13 cellular contexts compared by ENCODE assay signal in the genomic region with DNA sequence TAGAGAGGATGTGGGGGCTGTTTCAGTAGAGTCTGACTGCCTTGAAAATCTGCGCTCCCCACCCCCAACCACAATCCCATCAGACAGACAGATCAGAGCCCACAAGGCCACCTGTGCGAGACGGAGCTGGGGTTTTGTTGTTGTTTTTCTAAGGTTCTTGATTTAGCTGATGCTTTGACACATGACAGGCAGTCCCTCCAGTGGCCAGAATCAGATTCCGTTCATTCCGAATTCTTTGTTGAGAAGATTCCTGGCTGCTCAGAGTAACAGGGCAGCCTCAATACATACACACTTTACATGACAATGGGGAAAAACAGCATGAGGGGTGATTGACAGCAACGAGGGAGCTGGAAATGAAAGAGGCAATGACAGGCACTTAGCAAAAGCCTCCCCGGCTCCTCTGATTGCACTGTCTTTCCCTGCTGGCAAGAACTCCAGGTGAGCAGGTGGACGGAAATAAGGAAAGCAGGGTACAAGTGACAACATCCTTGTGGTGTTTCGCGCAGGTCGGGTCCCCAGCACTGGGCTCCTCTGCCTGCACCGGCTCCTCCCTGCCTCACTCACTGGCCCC.
A peak's percentile ranks its signal among the peaks of the same experiment; 100 is the strongest.
DNase-seq lines count a peak whose midpoint lies in the region; ATAC-seq and TF ChIP-seq lines count a peak whose summit lies in the region.
"Had no signal": no experiment of that assay in that cellular context is flagged by ENCODE, and none has a peak within 500 bp of the region (broad histone marks: within the 10 kb centered on the region; RNA-seq: fewer than 3 reads in every experiment).

No MANE protein-coding gene starts in this region.

- POLR2A ChIA-PET in WTC11 (lab: Charles Lee): interaction anchor here (0.6 to 1.2 kb wide), 4 partner anchors 10 to 599 kb away, joined by 3 to 6 read pairs (median 4); no protein-coding TSS in a partner anchor

- ATAC-seq in HG02759 (IDR thresholded peaks at IDR 0.05; ENCODE audit: unreplicated experiment) (peak; percentile 45), WTC11 (peak; percentile 82), GM18511 (IDR thresholded peaks at IDR 0.05; ENCODE audit: unreplicated experiment) (no peak), GM21717 (IDR thresholded peaks at IDR 0.05; ENCODE audit: unreplicated experiment) (no peak)
- ATAC-seq: right lobe of liver had no signal

- H3K4me2 ChIP-seq in DOHH2 (ENCODE audit: low read length): peak overlapping the region; percentile 63
- H3K4me2 ChIP-seq: PC-9 had no signal

- TF ChIP-seq CTCF in DOHH2 (IDR thresholded peaks at IDR 0.05; ENCODE audit: low read depth, low read length, poor library complexity, severe bottlenecking) (peak; percentile 28), WTC11 (IDR thresholded peaks at IDR 0.05) (no peak), nephron progenitor cell (IDR thresholded peaks at IDR 0.05) (no peak)

- H3K4me3 Mint-ChIP-seq in WTC11 (peak overlapping the region; percentile 28; the same call in 1 of the 2 replicates), nephron progenitor cell (no peak overlapping the region)

- DNase-seq in WTC11 (ENCODE audit: low spot score) (peak; percentile 63), mesenteric fat pad (ENCODE audit: low spot score) (peak; percentile 68), nephron progenitor cell (no peak), DMS79 treated with DMSO at 0.1 percent for 48 hours (lab: John Stamatoyannopoulos, UW) (no peak)
- DNase-seq: EL, PC-9 had no signal

- H3K9me3 Mint-ChIP-seq in WTC11 (no peaks in the 10 kb centered on the region), nephron progenitor cell (no peaks in the 10 kb centered on the region)

- H3K4me3 ChIP-seq in DOHH2 (ENCODE audit: low read length): peak overlapping the region; percentile 49
- H3K4me3 ChIP-seq: dorsolateral prefrontal cortex, PC-9, right lobe of liver had no signal

- H3K27me3 Mint-ChIP-seq in WTC11 (ENCODE audit: low read depth) (no peaks in the 10 kb centered on the region), nephron progenitor cell (ENCODE audit: low read depth, poor library complexity) (peaks cover 7% of the 10 kb centered on the region)

- no peaks in the 10 kb centered on the region for H3K79me2 ChIP-seq in DOHH2 (ENCODE audit: control insufficient read depth, low read length)

- no peaks in the 10 kb centered on the region for H4K20me1 ChIP-seq in DOHH2 (ENCODE audit: control insufficient read depth, insufficient read depth, low read depth, low read length)

- H3K4me1 Mint-ChIP-seq in WTC11 (peaks cover 39% of the 10 kb centered on the region), nephron progenitor cell (peaks cover 22% of the 10 kb centered on the region)

- peaks cover 21% of the 10 kb centered on the region for H3F3A ChIP-seq in DOHH2 (ENCODE audit: control insufficient read depth, insufficient read depth)

- H3K27ac Mint-ChIP-seq in WTC11 (peak overlapping the region; percentile 83), nephron progenitor cell (no peak overlapping the region)

- CTCF ChIA-PET in WTC11 (lab: Charles Lee): interaction anchor here (0.6 to 2.7 kb wide), 19 partner anchors 9 to 651 kb away, joined by 3 to 9 read pairs (median 4); no protein-coding TSS in a partner anchor

- H3K27ac ChIP-seq in DOHH2 (ENCODE audit: low read depth, low read length): peak overlapping the region; percentile 73
- H3K27ac ChIP-seq: dorsolateral prefrontal cortex, HL-60, PC-9, right lobe of liver had no signal

- H3K36me3 ChIP-seq in DOHH2 (ENCODE audit: control insufficient read depth, low read length): peaks cover 51% of the 10 kb centered on the region

- H3K9me3 ChIP-seq in DOHH2 (ENCODE audit: control insufficient read depth, insufficient read depth, low read length): no peaks in the 10 kb centered on the region
- H3K9me3 ChIP-seq: right lobe of liver had no signal

- no peaks in the 10 kb centered on the region for H3K27me3 ChIP-seq in DOHH2 (ENCODE audit: control insufficient read depth, low read length)
- H3K27me3 ChIP-seq: dorsolateral prefrontal cortex, right lobe of liver had no signal

- H3K4me1 ChIP-seq in DOHH2 (ENCODE audit: control insufficient read depth, low read length): peaks cover 85% of the 10 kb centered on the region
- H3K4me1 ChIP-seq: right lobe of liver had no signal

- peaks cover 20% of the 10 kb centered on the region for H3K36me3 Mint-ChIP-seq in WTC11
- peaks cover 28% of the 10 kb centered on the region for H3K36me3 Mint-ChIP-seq in nephron progenitor cell (ENCODE audit: low read depth)

- no peaks in the 10 kb centered on the region for H3K9me2 ChIP-seq in DOHH2 (replicated peaks; ENCODE audit: control insufficient read depth, low read length)

TF ChIP-seq in WTC11, 78 proteins besides CTCF, POLR2A, EP300 and RAD21 (continues in another document):
- TF ChIP-seq, protein P1, sequence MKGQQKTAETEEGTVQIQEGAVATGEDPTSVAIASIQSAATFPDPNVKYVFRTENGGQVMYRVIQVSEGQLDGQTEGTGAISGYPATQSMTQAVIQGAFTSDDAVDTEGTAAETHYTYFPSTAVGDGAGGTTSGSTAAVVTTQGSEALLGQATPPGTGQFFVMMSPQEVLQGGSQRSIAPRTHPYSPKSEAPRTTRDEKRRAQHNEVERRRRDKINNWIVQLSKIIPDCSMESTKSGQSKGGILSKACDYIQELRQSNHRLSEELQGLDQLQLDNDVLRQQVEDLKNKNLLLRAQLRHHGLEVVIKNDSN (CRISPR knock-in tag; IDR thresholded peaks at IDR 0.05): no peak
- TF ChIP-seq NR2C2 (CRISPR knock-in tag; IDR thresholded peaks at IDR 0.05) (no peak), ETV6 (CRISPR knock-in tag; IDR thresholded peaks at IDR 0.05) (no peak), SOX15 (CRISPR knock-in tag; IDR thresholded peaks at IDR 0.05) (no peak), ESRRA (CRISPR knock-in tag; IDR thresholded peaks at IDR 0.05; ENCODE audit: borderline replicate concordance) (no peak), RORB (CRISPR knock-in tag; IDR thresholded peaks at IDR 0.05) (no peak), SMAD3 (CRISPR knock-in tag; IDR thresholded peaks at IDR 0.05; ENCODE audit: borderline replicate concordance) (no peak), MXD4 (CRISPR knock-in tag; IDR thresholded peaks at IDR 0.05; ENCODE audit: borderline replicate concordance) (no peak), NFYB (CRISPR knock-in tag; conservative IDR thresholded peaks at IDR 0.05; ENCODE audit: low read depth) (no peak), TCF7 (CRISPR knock-in tag; IDR thresholded peaks at IDR 0.05; ENCODE audit: low read depth) (no peak), NR3C1 (CRISPR knock-in tag; conservative IDR thresholded peaks at IDR 0.05; ENCODE audit: low read depth) (no peak)
- TF ChIP-seq, protein P2, sequence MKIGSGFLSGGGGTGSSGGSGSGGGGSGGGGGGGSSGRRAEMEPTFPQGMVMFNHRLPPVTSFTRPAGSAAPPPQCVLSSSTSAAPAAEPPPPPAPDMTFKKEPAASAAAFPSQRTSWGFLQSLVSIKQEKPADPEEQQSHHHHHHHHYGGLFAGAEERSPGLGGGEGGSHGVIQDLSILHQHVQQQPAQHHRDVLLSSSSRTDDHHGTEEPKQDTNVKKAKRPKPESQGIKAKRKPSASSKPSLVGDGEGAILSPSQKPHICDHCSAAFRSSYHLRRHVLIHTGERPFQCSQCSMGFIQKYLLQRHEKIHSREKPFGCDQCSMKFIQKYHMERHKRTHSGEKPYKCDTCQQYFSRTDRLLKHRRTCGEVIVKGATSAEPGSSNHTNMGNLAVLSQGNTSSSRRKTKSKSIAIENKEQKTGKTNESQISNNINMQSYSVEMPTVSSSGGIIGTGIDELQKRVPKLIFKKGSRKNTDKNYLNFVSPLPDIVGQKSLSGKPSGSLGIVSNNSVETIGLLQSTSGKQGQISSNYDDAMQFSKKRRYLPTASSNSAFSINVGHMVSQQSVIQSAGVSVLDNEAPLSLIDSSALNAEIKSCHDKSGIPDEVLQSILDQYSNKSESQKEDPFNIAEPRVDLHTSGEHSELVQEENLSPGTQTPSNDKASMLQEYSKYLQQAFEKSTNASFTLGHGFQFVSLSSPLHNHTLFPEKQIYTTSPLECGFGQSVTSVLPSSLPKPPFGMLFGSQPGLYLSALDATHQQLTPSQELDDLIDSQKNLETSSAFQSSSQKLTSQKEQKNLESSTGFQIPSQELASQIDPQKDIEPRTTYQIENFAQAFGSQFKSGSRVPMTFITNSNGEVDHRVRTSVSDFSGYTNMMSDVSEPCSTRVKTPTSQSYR (CRISPR knock-in tag; IDR thresholded peaks at IDR 0.05): no peak
- TF ChIP-seq, protein P3, sequence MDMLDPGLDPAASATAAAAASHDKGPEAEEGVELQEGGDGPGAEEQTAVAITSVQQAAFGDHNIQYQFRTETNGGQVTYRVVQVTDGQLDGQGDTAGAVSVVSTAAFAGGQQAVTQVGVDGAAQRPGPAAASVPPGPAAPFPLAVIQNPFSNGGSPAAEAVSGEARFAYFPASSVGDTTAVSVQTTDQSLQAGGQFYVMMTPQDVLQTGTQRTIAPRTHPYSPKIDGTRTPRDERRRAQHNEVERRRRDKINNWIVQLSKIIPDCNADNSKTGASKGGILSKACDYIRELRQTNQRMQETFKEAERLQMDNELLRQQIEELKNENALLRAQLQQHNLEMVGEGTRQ (CRISPR knock-in tag; IDR thresholded peaks at IDR 0.05): no peak
- TF ChIP-seq, protein P4, sequence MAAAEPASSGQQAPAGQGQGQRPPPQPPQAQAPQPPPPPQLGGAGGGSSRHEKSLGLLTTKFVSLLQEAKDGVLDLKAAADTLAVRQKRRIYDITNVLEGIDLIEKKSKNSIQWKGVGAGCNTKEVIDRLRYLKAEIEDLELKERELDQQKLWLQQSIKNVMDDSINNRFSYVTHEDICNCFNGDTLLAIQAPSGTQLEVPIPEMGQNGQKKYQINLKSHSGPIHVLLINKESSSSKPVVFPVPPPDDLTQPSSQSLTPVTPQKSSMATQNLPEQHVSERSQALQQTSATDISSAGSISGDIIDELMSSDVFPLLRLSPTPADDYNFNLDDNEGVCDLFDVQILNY (CRISPR knock-in tag; IDR thresholded peaks at IDR 0.05): no peak
- TF ChIP-seq, protein P5, sequence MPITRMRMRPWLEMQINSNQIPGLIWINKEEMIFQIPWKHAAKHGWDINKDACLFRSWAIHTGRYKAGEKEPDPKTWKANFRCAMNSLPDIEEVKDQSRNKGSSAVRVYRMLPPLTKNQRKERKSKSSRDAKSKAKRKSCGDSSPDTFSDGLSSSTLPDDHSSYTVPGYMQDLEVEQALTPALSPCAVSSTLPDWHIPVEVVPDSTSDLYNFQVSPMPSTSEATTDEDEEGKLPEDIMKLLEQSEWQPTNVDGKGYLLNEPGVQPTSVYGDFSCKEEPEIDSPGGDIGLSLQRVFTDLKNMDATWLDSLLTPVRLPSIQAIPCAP (CRISPR knock-in tag; IDR thresholded peaks at IDR 0.05): no peak
- TF ChIP-seq, protein P6, sequence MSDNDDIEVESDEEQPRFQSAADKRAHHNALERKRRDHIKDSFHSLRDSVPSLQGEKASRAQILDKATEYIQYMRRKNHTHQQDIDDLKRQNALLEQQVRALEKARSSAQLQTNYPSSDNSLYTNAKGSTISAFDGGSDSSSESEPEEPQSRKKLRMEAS (CRISPR knock-in tag; IDR thresholded peaks at IDR 0.05): peak; percentile 64

Comparison
In these comparisons a context has a peak if more than half of its experiments do, and no peak if none do; other contexts are left out.
1. ATAC-seq: peak in HG02759 (single experiment) and WTC11 (single experiment); none in GM18511 (single experiment) and GM21717 (single experiment).
2. DNase-seq: peak in WTC11 (single experiment) and mesenteric fat pad (single experiment); none in nephron progenitor cell (single experiment) and DMS79 treated with DMSO at 0.1 percent for 48 hours (single experiment).